In the genomic region with DNA sequence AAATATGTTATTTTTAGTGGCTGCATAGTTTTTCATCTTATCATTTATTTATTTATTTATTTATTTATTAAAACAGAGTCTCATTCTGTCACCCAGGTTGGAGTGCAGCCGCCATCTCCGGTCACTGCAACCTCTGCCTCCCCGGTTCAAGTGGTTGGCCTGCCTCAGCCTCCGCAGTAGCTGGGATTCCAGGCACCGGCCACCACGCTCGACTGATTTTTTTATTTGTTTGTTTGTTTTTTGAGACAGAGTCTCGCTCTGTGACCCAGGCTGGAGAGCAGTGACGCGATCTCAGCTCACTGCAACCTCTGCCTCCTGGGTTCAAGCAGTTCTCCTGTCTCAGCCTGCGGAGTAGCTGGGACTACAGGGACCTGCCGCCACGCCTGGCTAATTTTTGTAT, we compare ENCODE assay signal across 17 cellular contexts.
"Had no signal": no experiment of that assay in that cellular context is flagged by ENCODE, and none has a peak within 500 bp of the region (broad histone marks: within the 10 kb centered on the region; RNA-seq: fewer than 3 reads in every experiment).

No MANE protein-coding gene starts in this region.

- H3K79me2 ChIP-seq: hepatocyte had no signal

- H3K4me3 ChIP-seq: hepatocyte had no signal

- H3K9me3 ChIP-seq: thoracic aorta had no signal

- H3K36me3 ChIP-seq: thoracic aorta had no signal

- H3K4me2 ChIP-seq: hepatocyte had no signal

- H2AFZ ChIP-seq: hepatocyte had no signal

- ATAC-seq: activated T-cell treated with anti-CD3 and anti-CD28 coated beads, Interleukin-2, amount 50 U/mL, for 72 hours; effector memory CD8-positive, alpha-beta T cell; esophagus mucosa had no signal

- H3K27ac ChIP-seq: hepatocyte, thoracic aorta had no signal

- DNase-seq: activated CD4-positive, alpha-beta memory T cell treated with anti-CD3 and anti-CD28 coated beads, Interleukin-2, amount 10 ng/mL, durations not matched to agents 7 days and 5 days; activated CD4-positive, alpha-beta T cell treated with anti-CD3 and anti-CD28 coated beads for 48 hours; activated effector memory CD4-positive, alpha-beta T cell treated with Interleukin-2 at 50 U/mL for 16 hours; activated naive CD4-positive, alpha-beta T cell treated with anti-CD3 and anti-CD28 coated beads for 36 hours; activated naive CD8-positive, alpha-beta T cell treated with anti-CD3 and anti-CD28 coated beads, Interleukin-2, amount 10 ng/mL, durations not matched to agents 7 days and 5 days; activated T-cell treated with anti-CD3 and anti-CD28 coated beads, Interleukin-2, amount 50 U/mL, for 72 hours; caudate nucleus; effector memory CD8-positive, alpha-beta T cell; glutamatergic neuron; immature natural killer cell; kidney glomerular epithelial cell; retina; stimulated activated CD4-positive, alpha-beta T cell treated with anti-CD3 and anti-CD28 coated beads, Interleukin-4, amount 100 ng/mL, for 1 hour; stimulated activated naive CD4-positive, alpha-beta T cell had no signal

- H3K27me3 ChIP-seq: hepatocyte had no signal
